Comparison of ENCODE assay signal across 8 cellular contexts in genomic region chr10:97320480-97321031, GRCh38.
DNase-seq lines count a peak whose midpoint lies in the region; ATAC-seq and TF ChIP-seq lines count a peak whose summit lies in the region.

No MANE protein-coding gene starts in this region.

- peaks cover 32% of the 10 kb centered on the region for H3K4me1 Mint-ChIP-seq in activated naive CD8-positive, alpha-beta T cell treated with anti-CD3 and anti-CD28 coated beads, Interleukin-2, amount 50 U/mL, for 24 hours
- peaks cover 19 to 30% of the 10 kb centered on the region in 2 donors for H3K4me1 Mint-ChIP-seq in stimulated activated naive B cell treated with anti-CD40 and anti-IgM and Interleukin-4, amounts not matched to agents 10 μg/mL and 1 μg/mL and 100 μg/mL, for 72 hours

- no peak for TF ChIP-seq CTCF in GM10248 (IDR thresholded peaks at IDR 0.05; ENCODE audit: control extremely low read depth, extremely low read depth, low read depth, missing control alignments)

- peak; percentile 10 for ATAC-seq in activated naive CD8-positive, alpha-beta T cell treated with anti-CD3 and anti-CD28 coated beads, Interleukin-2, amount 50 U/mL, for 24 hours
- peak; percentile 14 for ATAC-seq in stimulated activated naive B cell treated with anti-CD40 and anti-IgM and Interleukin-4, amounts not matched to agents 10 μg/mL and 1 μg/mL and 100 μg/mL, for 72 hours (replicated peaks)
- ATAC-seq in HG03354 (IDR thresholded peaks at IDR 0.05; ENCODE audit: poor library complexity, severe bottlenecking, unreplicated experiment), result no peak

- DNase-seq in activated T-cell treated with anti-CD3 and anti-CD28 coated beads for 48 hours (ENCODE audit: low read depth) (peak; percentile 1), activated T-cell treated with anti-CD3 and anti-CD28 coated beads for 4 hours (no peak), NAMALWA (ENCODE audit: low spot score) (no peak), GM10248 (ENCODE audit: extremely low spot score) (no peak)
- peak; percentile 31 for DNase-seq in activated naive CD8-positive, alpha-beta T cell treated with anti-CD3 and anti-CD28 coated beads, Interleukin-2, amount 50 U/mL, for 24 hours
- no peak for DNase-seq in stimulated activated naive B cell treated with anti-CD40 and anti-IgM and Interleukin-4, amounts not matched to agents 10 μg/mL and 1 μg/mL and 100 μg/mL, for 72 hours

- H3K27me3 Mint-ChIP-seq in activated naive CD8-positive, alpha-beta T cell treated with anti-CD3 and anti-CD28 coated beads, Interleukin-2, amount 50 U/mL, for 24 hours, result no peaks in the 10 kb centered on the region
- no peaks in the 10 kb centered on the region for H3K27me3 Mint-ChIP-seq in stimulated activated naive B cell treated with anti-CD40 and anti-IgM and Interleukin-4, amounts not matched to agents 10 μg/mL and 1 μg/mL and 100 μg/mL, for 72 hours

- H3K4me3 ChIP-seq in iPS-18c (ENCODE audit: insufficient read depth, low read depth, low read length), result peak overlapping the region; percentile 83

- CTCF ChIA-PET in GM10248 (lab: Yijun Ruan, JAX), result interaction anchor here (1.2 to 2.3 kb wide), 3 partner anchors 8 to 42 kb away, joined by 3 to 24 read pairs (median 3); partner anchors contain the start of gene FRAT2

- H3K9me3 Mint-ChIP-seq in activated naive CD8-positive, alpha-beta T cell treated with anti-CD3 and anti-CD28 coated beads, Interleukin-2, amount 50 U/mL, for 24 hours, result no peaks in the 10 kb centered on the region
- H3K9me3 Mint-ChIP-seq in stimulated activated naive B cell treated with anti-CD40 and anti-IgM and Interleukin-4, amounts not matched to agents 10 μg/mL and 1 μg/mL and 100 μg/mL, for 72 hours, result no peaks in the 10 kb centered on the region

- H3K27ac Mint-ChIP-seq in activated naive CD8-positive, alpha-beta T cell treated with anti-CD3 and anti-CD28 coated beads, Interleukin-2, amount 50 U/mL, for 24 hours, result peak overlapping the region; percentile 84
- H3K27ac Mint-ChIP-seq in stimulated activated naive B cell treated with anti-CD40 and anti-IgM and Interleukin-4, amounts not matched to agents 10 μg/mL and 1 μg/mL and 100 μg/mL, for 72 hours, result peak overlapping the region; percentile 92

- H3K36me3 Mint-ChIP-seq in activated naive CD8-positive, alpha-beta T cell treated with anti-CD3 and anti-CD28 coated beads, Interleukin-2, amount 50 U/mL, for 24 hours (ENCODE audit: low read depth), result no peaks in the 10 kb centered on the region
- no peaks in the 10 kb centered on the region for H3K36me3 Mint-ChIP-seq in stimulated activated naive B cell treated with anti-CD40 and anti-IgM and Interleukin-4, amounts not matched to agents 10 μg/mL and 1 μg/mL and 100 μg/mL, for 72 hours

- POLR2A ChIA-PET in GM10248 (lab: Yijun Ruan, JAX), result no interaction called here

- H3K4me3 Mint-ChIP-seq in activated naive CD8-positive, alpha-beta T cell treated with anti-CD3 and anti-CD28 coated beads, Interleukin-2, amount 50 U/mL, for 24 hours, result peak overlapping the region; percentile 80
- H3K4me3 Mint-ChIP-seq in stimulated activated naive B cell treated with anti-CD40 and anti-IgM and Interleukin-4, amounts not matched to agents 10 μg/mL and 1 μg/mL and 100 μg/mL, for 72 hours, result peak overlapping the region; percentile 88 to 91

- H3K9me3 ChIP-seq in iPS-18c (ENCODE audit: control insufficient read depth, insufficient read depth, low read length), result no peaks in the 10 kb centered on the region

Comparison
In these comparisons a context has a peak if more than half of its experiments do, and no peak if none do; other contexts are left out.
1. DNase-seq: peak in activated T-cell treated with anti-CD3 and anti-CD28 coated beads for 48 hours (single experiment) and activated naive CD8-positive, alpha-beta T cell treated with anti-CD3 and anti-CD28 coated beads, Interleukin-2, amount 50 U/mL, for 24 hours (single experiment); none in activated T-cell treated with anti-CD3 and anti-CD28 coated beads for 4 hours (single experiment), stimulated activated naive B cell treated with anti-CD40 and anti-IgM and Interleukin-4, amounts not matched to agents 10 μg/mL and 1 μg/mL and 100 μg/mL, for 72 hours (single experiment), NAMALWA (single experiment) and GM10248 (single experiment).